11 cellular contexts compared by ENCODE assay signal in genomic region chr2:237978058-237978712, GRCh38. TPM values are rescaled to one million over a fixed set of nuclear protein-coding genes. Genes with fewer than 3 reads are reported as not detected.
DNase-seq lines count a peak whose midpoint lies in the region; ATAC-seq and TF ChIP-seq lines count a peak whose summit lies in the region.
"Had no signal": no experiment of that assay in that cellular context is flagged by ENCODE, and none has a peak within 500 bp of the region (broad histone marks: within the 10 kb centered on the region; RNA-seq: fewer than 3 reads in every experiment).

No MANE protein-coding gene starts in this region.

- ATAC-seq in GM21515 (IDR thresholded peaks at IDR 0.05; ENCODE audit: unreplicated experiment) (no peak), GM19351 (IDR thresholded peaks at IDR 0.05; ENCODE audit: unreplicated experiment) (no peak)

- no peak for DNase-seq in activated naive CD4-positive, alpha-beta T cell treated with Interleukin-2 at 50 U/mL for 16 hours
- DNase-seq in anterior cingulate cortex (lab: John Stamatoyannopoulos, UW) (peak in 40 of 58 donors; percentile 5 to 79 (median 39)), hippocampal formation (lab: John Stamatoyannopoulos, UW) (peak; percentile 48 to 79), superior temporal gyrus (ENCODE audit: extremely low spot score) (peak; percentile 77), osteocyte (ENCODE audit: extremely low spot score, unreplicated experiment) (no peak)
- DNase-seq: activated CD4-positive, CD25-positive, alpha-beta regulatory T cell; NCI-H2029 treated with DMSO at 0.1 percent for 48 hours had no signal

- no peak for TF ChIP-seq CTCF in osteocyte (IDR thresholded peaks at IDR 0.05)

- H3K4me1 Mint-ChIP-seq in activated naive CD4-positive, alpha-beta T cell treated with anti-CD3 and anti-CD28 coated beads, Interleukin-2, amount 50 U/mL, for 24 hours, result peaks cover 68% of the 10 kb centered on the region
- H3K4me1 Mint-ChIP-seq in osteocyte (ENCODE audit: unreplicated experiment), result peaks cover 24% of the 10 kb centered on the region

- no peaks in the 10 kb centered on the region for H3K27me3 Mint-ChIP-seq in activated naive CD4-positive, alpha-beta T cell treated with anti-CD3 and anti-CD28 coated beads, Interleukin-2, amount 50 U/mL, for 24 hours
- no peaks in the 10 kb centered on the region for H3K27me3 Mint-ChIP-seq in osteocyte (ENCODE audit: unreplicated experiment)
- H3K27me3 Mint-ChIP-seq: memory B cell had no signal

- no peak overlapping the region for H3K4me3 Mint-ChIP-seq in activated naive CD4-positive, alpha-beta T cell treated with anti-CD3 and anti-CD28 coated beads, Interleukin-2, amount 50 U/mL, for 24 hours
- H3K4me3 Mint-ChIP-seq in osteocyte (ENCODE audit: unreplicated experiment), result no peak overlapping the region

- H3K27ac Mint-ChIP-seq in activated naive CD4-positive, alpha-beta T cell treated with anti-CD3 and anti-CD28 coated beads, Interleukin-2, amount 50 U/mL, for 24 hours, result peak overlapping the region; percentile 64
- no peak overlapping the region for H3K27ac Mint-ChIP-seq in osteocyte (ENCODE audit: unreplicated experiment)
- H3K27ac Mint-ChIP-seq: memory B cell had no signal

- H3K9me3 Mint-ChIP-seq in activated naive CD4-positive, alpha-beta T cell treated with anti-CD3 and anti-CD28 coated beads, Interleukin-2, amount 50 U/mL, for 24 hours, result no peaks in the 10 kb centered on the region
- H3K9me3 Mint-ChIP-seq in osteocyte (ENCODE audit: unreplicated experiment), result no peaks in the 10 kb centered on the region
- H3K9me3 Mint-ChIP-seq: memory B cell had no signal

- H3K36me3 Mint-ChIP-seq in activated naive CD4-positive, alpha-beta T cell treated with anti-CD3 and anti-CD28 coated beads, Interleukin-2, amount 50 U/mL, for 24 hours, result peaks cover 5% of the 10 kb centered on the region
- peaks cover 18% of the 10 kb centered on the region for H3K36me3 Mint-ChIP-seq in osteocyte (ENCODE audit: unreplicated experiment)

RNA-seq across cellular contexts. Expression of gene UBE2F, which starts 11.4 kb away (rescaled TPM):
- 54.3 and 56.5 TPM in 2 replicates for total RNA-seq in osteocyte

Comparison
In these comparisons a context has a peak if more than half of its experiments do, and no peak if none do; other contexts are left out.
1. DNase-seq: peak in anterior cingulate cortex (40 of 58), hippocampal formation (2 of 2) and superior temporal gyrus (single experiment); none in activated naive CD4-positive, alpha-beta T cell treated with Interleukin-2 at 50 U/mL for 16 hours (single experiment) and osteocyte (single experiment).